ENCODE assay signal across 8 cellular contexts in the genomic region with DNA sequence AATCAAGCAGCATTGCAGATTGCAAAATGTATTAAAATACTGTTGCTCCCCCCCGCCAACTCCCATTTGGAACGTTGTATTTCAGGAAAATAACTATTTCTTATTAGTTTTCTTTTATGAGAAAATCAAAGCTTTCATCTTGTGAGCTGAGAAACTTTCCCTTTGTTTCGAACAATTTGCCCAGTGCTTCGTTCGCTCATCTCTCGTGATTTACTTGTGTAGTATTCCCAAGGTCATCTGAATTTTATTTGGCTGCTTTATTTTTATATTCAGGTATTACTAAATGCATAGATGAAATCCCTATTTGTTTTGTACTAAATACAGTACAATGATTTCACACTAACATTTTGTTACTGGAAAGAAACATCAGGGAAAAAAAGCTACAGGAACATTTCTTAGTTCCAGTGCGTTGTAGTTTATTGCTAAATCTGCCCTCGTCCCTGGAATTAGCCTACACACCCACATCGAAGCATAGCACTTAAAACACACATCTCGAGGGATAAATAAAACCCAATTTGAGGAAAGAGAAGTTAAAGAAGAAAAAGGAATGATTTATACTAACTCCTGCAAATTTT. TPM values are rescaled to one million over a fixed set of nuclear protein-coding genes. Genes with fewer than 3 reads are reported as not detected.
A peak's percentile ranks its signal among the peaks of the same experiment; 100 is the strongest.
DNase-seq lines count a peak whose midpoint lies in the region; ATAC-seq and TF ChIP-seq lines count a peak whose summit lies in the region.

No MANE protein-coding gene starts in this region.

- ATAC-seq in HG03108 (IDR thresholded peaks at IDR 0.05; ENCODE audit: unreplicated experiment): no peak
- ATAC-seq in GM21526 (IDR thresholded peaks at IDR 0.05; ENCODE audit: low FRiP score, unreplicated experiment): no peak

- peak overlapping the region; percentile 97 for H3K27ac ChIP-seq in left ventricle myocardium inferior (replicated peaks)

- no peaks in the 10 kb centered on the region for H3K36me3 Mint-ChIP-seq in activated naive CD4-positive, alpha-beta T cell treated with anti-CD3 and anti-CD28 coated beads, Interleukin-2, amount 50 U/mL, for 24 hours
- H3K36me3 Mint-ChIP-seq in activated CD4-positive, alpha-beta memory T cell treated with anti-CD3 and anti-CD28 coated beads for 36 hours: peaks cover 4% of the 10 kb centered on the region

- no peaks in the 10 kb centered on the region for H3K36me3 ChIP-seq in left ventricle myocardium inferior

- H3K9me3 ChIP-seq in left ventricle myocardium inferior (replicated peaks): no peaks in the 10 kb centered on the region

- no peak for TF ChIP-seq CTCF in left ventricle myocardium inferior (IDR thresholded peaks at IDR 0.05; ENCODE audit: borderline replicate concordance)

- CTCF ChIA-PET in activated CD4-positive, alpha-beta memory T cell treated with anti-CD3 and anti-CD28 coated beads for 36 hours (lab: Charles Lee): interaction anchor here (0.7 to 4.1 kb wide), 4 partner anchors 15 to 394 kb away, joined by 3 to 20 read pairs (median 6); no protein-coding TSS in a partner anchor

- no peaks in the 10 kb centered on the region for H3K27me3 ChIP-seq in left ventricle myocardium inferior (ENCODE audit: low read depth)

- peaks cover 23% of the 10 kb centered on the region for H3K4me1 Mint-ChIP-seq in activated naive CD4-positive, alpha-beta T cell treated with anti-CD3 and anti-CD28 coated beads, Interleukin-2, amount 50 U/mL, for 24 hours
- peaks cover 16% of the 10 kb centered on the region for H3K4me1 Mint-ChIP-seq in activated CD4-positive, alpha-beta memory T cell treated with anti-CD3 and anti-CD28 coated beads for 36 hours (ENCODE audit: low read depth)

- POLR2A ChIA-PET in activated CD4-positive, alpha-beta memory T cell treated with anti-CD3 and anti-CD28 coated beads for 36 hours (lab: Charles Lee): interaction anchor here (1.0 to 2.0 kb wide), 6 partner anchors 24 to 227 kb away, joined by 3 to 10 read pairs (median 6); a partner anchor contains a TSS

- H3K4me3 Mint-ChIP-seq in activated naive CD4-positive, alpha-beta T cell treated with anti-CD3 and anti-CD28 coated beads, Interleukin-2, amount 50 U/mL, for 24 hours: peak overlapping the region; percentile 88
- H3K4me3 Mint-ChIP-seq in activated CD4-positive, alpha-beta memory T cell treated with anti-CD3 and anti-CD28 coated beads for 36 hours: peak overlapping the region; percentile 77

- H3K27me3 Mint-ChIP-seq in activated naive CD4-positive, alpha-beta T cell treated with anti-CD3 and anti-CD28 coated beads, Interleukin-2, amount 50 U/mL, for 24 hours: peaks cover 1% of the 10 kb centered on the region
- peaks cover 5% of the 10 kb centered on the region for H3K27me3 Mint-ChIP-seq in activated CD4-positive, alpha-beta memory T cell treated with anti-CD3 and anti-CD28 coated beads for 36 hours

- no peaks in the 10 kb centered on the region for H3K9me3 Mint-ChIP-seq in activated naive CD4-positive, alpha-beta T cell treated with anti-CD3 and anti-CD28 coated beads, Interleukin-2, amount 50 U/mL, for 24 hours
- peaks cover 3% of the 10 kb centered on the region for H3K9me3 Mint-ChIP-seq in activated CD4-positive, alpha-beta memory T cell treated with anti-CD3 and anti-CD28 coated beads for 36 hours

- peaks cover 13% of the 10 kb centered on the region for H3K4me1 ChIP-seq in left ventricle myocardium inferior

- H3K4me3 ChIP-seq in left ventricle myocardium inferior (peak overlapping the region; percentile 82), skeletal muscle cell (ENCODE audit: low read depth, low read length) (peak overlapping the region; percentile 62)

- intact Hi-C loops in activated CD4-positive, alpha-beta memory T cell treated with anti-CD3 and anti-CD28 coated beads for 36 hours (cut with micrococcal nuclease): loop anchor here (1.0 to 10.0 kb wide), 8 partner anchors 16 to 1215 kb away; a partner anchor contains a TSS
- intact Hi-C loops in left ventricle myocardium inferior (cut with micrococcal nuclease): loop anchor here (10.0 kb wide), 1 partner anchor 225 kb away; a partner anchor contains a TSS

- DNase-seq in activated naive CD4-positive, alpha-beta T cell (lab: John Stamatoyannopoulos, UW): no peak
- no peak for DNase-seq in activated CD4-positive, alpha-beta memory T cell treated with anti-CD3 and anti-CD28 coated beads for 36 hours
- DNase-seq in left ventricle myocardium inferior (no peak), skeletal muscle cell (ENCODE audit: low read depth) (no peak), NCI-H128 (lab: John Stamatoyannopoulos, UW; ENCODE audit: unreplicated experiment) (no peak)

- H3K27ac Mint-ChIP-seq in activated naive CD4-positive, alpha-beta T cell treated with anti-CD3 and anti-CD28 coated beads, Interleukin-2, amount 50 U/mL, for 24 hours: peak overlapping the region; percentile 99
- H3K27ac Mint-ChIP-seq in activated CD4-positive, alpha-beta memory T cell treated with anti-CD3 and anti-CD28 coated beads for 36 hours: peak overlapping the region; percentile 96

RNA-seq across cellular contexts. Expression of a gene that starts 12.0 kb away (rescaled TPM):
- total RNA-seq in activated CD4-positive, alpha-beta memory T cell treated with anti-CD3 and anti-CD28 coated beads for 36 hours: not detected
- total RNA-seq in left ventricle myocardium inferior: not detected
